Comparison of ENCODE assay signal across 8 cellular contexts in the genomic region with DNA sequence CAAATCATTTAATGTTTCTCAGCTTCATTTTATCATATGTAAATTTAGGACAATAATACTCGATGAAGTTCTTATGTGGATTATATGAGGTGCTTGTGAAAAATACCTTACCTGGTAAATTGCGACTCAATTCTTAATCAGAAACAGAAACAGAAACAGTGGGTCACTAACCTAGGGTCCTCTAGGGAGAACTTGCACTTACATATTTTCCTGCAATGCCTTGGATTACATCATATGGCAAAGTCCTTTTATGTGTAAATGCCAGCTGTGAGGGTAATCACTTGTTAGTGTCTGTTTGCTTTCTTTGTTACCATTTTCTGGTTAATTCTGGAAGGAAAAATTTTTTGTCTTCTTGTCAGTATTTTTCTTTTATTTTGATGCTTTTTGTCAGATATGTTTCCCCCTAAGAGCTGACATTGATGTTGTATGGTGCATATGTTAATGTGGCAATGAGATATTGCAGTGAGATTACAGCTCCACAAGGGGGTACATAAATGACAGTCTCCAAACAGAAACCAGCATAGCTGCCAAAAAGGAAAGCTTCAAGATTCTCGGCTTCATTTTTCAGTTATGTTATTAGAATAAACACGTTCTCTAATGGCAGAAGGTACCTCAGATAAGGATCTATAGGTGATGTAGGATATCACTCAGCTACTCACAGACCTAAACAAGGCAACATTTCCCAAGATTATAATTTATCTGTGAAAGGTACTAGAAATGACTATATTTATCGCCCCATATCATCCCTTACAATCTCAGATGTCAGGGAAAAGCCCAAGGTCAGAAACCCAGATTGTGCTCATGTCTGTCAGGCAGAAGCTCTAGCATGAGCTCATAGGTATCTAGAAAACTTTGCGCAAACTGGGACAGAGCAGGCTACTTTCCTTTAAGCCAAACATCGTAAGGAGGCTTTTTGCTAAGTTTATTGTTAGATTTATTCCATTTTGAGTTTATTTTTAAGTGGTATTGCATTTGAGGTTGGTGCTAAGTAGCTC.
A peak's percentile ranks its signal among the peaks of the same experiment; 100 is the strongest.
DNase-seq lines count a peak whose midpoint lies in the region; ATAC-seq, FAIRE-seq and TF ChIP-seq lines count a peak whose summit lies in the region.

No MANE protein-coding gene starts in this region.

- CTCF ChIA-PET in Calu3 (lab: Charles Lee), result interaction anchor here (1.1 to 1.4 kb wide), 2 partner anchors 49 to 424 kb away, joined by 3 read pairs; no protein-coding TSS in a partner anchor

- H3K27ac Mint-ChIP-seq in Calu3 (ENCODE audit: unreplicated experiment), result no peak overlapping the region

- DNase-seq in D721Med (ENCODE audit: insufficient read length, low spot score) (no peak), fibroblast of mammary gland (ENCODE audit: low read depth) (peak; percentile 18), Calu3 (no peak), SIG-M5 (lab: John Stamatoyannopoulos, UW) (no peak), T1000 (lab: John Stamatoyannopoulos, UW) (no peak)
- DNase-seq in Jurkat, Clone E6-1 (ENCODE audit: low read depth, low spot score), result peak; percentile 32
- DNase-seq in activated CD4-positive, alpha-beta T cell treated with anti-CD3 and anti-CD28 coated beads for 48 hours, result no peak

- H3K4me1 Mint-ChIP-seq in Calu3 (ENCODE audit: low read depth, unreplicated experiment), result no peaks in the 10 kb centered on the region

- no peak overlapping the region for H3K4me3 Mint-ChIP-seq in Calu3 (ENCODE audit: low read depth, unreplicated experiment)

- intact Hi-C loops in Calu3 (cut with micrococcal nuclease; ENCODE audit: unreplicated experiment), result no loop called here

- no peaks in the 10 kb centered on the region for H3K36me3 Mint-ChIP-seq in Calu3 (ENCODE audit: insufficient read depth, unreplicated experiment)

- H3K4me3 ChIP-seq in Jurkat, Clone E6-1 (ENCODE audit: low read length), result no peak overlapping the region
- no peak overlapping the region for H3K4me3 ChIP-seq in fibroblast of mammary gland (ENCODE audit: control insufficient read depth, low read depth, low read length)

- peak; percentile 53 for ATAC-seq in GM21381 (IDR thresholded peaks at IDR 0.05; ENCODE audit: unreplicated experiment)

- TF ChIP-seq CTCF in D721Med (IDR thresholded peaks at IDR 0.05; ENCODE audit: insufficient read depth, missing control alignments) (peak; percentile 3), fibroblast of mammary gland (conservative IDR thresholded peaks at IDR 0.05; ENCODE audit: control insufficient read depth, insufficient read depth, low read depth, low read length) (peak; percentile 17), Calu3 (IDR thresholded peaks at IDR 0.05; ENCODE audit: unreplicated experiment) (no peak)

- no peaks in the 10 kb centered on the region for H3K27me3 Mint-ChIP-seq in Calu3 (ENCODE audit: unreplicated experiment)

- H3K9me3 Mint-ChIP-seq in Calu3 (ENCODE audit: low read depth, unreplicated experiment), result peaks cover 5% of the 10 kb centered on the region

- BruUV-seq in Calu3 (replicated peaks; lab: Mats Ljungman, UMichigan), result no TSS peak

- FAIRE-seq in D721Med (lab: Jason Lieb, UNC), result no peak

Comparison
In these comparisons a context has a peak if more than half of its experiments do, and no peak if none do; other contexts are left out.
1. DNase-seq: peak in Jurkat, Clone E6-1 (single experiment) and fibroblast of mammary gland (single experiment); none in D721Med (single experiment), Calu3 (single experiment), SIG-M5 (single experiment), activated CD4-positive, alpha-beta T cell treated with anti-CD3 and anti-CD28 coated beads for 48 hours (single experiment) and T1000 (single experiment).